Comparison of ENCODE assay signal across 1 cellular context in genomic region chr1:152873495-152873894, GRCh38.
TF ChIP-seq lines count a peak whose summit lies in the region.

No MANE protein-coding gene starts in this region.

TF ChIP-seq in SK-N-SH, 30 proteins besides CTCF, POLR2A, EP300 and RAD21:
- TF ChIP-seq NFIC (IDR thresholded peaks at IDR 0.05; ENCODE audit: borderline replicate concordance): peak; percentile 10; the same call in 1 of the 2 replicates
- peak; percentile 63 for TF ChIP-seq JUND (IDR thresholded peaks at IDR 0.05)
- no peak for TF ChIP-seq USF1 (IDR thresholded peaks at IDR 0.05; ENCODE audit: borderline replicate concordance, low read depth)
- TF ChIP-seq USF2 (IDR thresholded peaks at IDR 0.05; ENCODE audit: borderline replicate concordance, low read depth, low read length): no peak
- no peak for TF ChIP-seq MAX (IDR thresholded peaks at IDR 0.05; ENCODE audit: low read depth)
- peak; percentile 58 for TF ChIP-seq TCF12 (IDR thresholded peaks at IDR 0.05)
- TF ChIP-seq CHD2 (IDR thresholded peaks at IDR 0.05; ENCODE audit: low read length, partially characterized antibody): no peak
- no peak for TF ChIP-seq ZBTB33 (IDR thresholded peaks at IDR 0.05; ENCODE audit: borderline replicate concordance, low read depth)
- peak; percentile 93 for TF ChIP-seq PBX3 (IDR thresholded peaks at IDR 0.05)
- peak; percentile 59; the same call in 1 of the 2 replicates for TF ChIP-seq FOSL2 (IDR thresholded peaks at IDR 0.05; ENCODE audit: borderline replicate concordance, low read depth)
- TF ChIP-seq RXRA (IDR thresholded peaks at IDR 0.05; ENCODE audit: borderline replicate concordance, low read depth): peak; percentile 35; the same call in 1 of the 2 replicates
